14 cellular contexts compared by ENCODE assay signal in genomic region chr3:195356151-195357086, GRCh38.
DNase-seq lines count a peak whose midpoint lies in the region; ATAC-seq and TF ChIP-seq lines count a peak whose summit lies in the region.
"Had no signal": no experiment of that assay in that cellular context is flagged by ENCODE, and none has a peak within 500 bp of the region (broad histone marks: within the 10 kb centered on the region; RNA-seq: fewer than 3 reads in every experiment).

No MANE protein-coding gene starts in this region.

- no peak overlapping the region for H3K27ac Mint-ChIP-seq in glutamatergic neuron (ENCODE audit: unreplicated experiment)
- H3K27ac Mint-ChIP-seq: activated CD4-positive, alpha-beta memory T cell treated with anti-CD3 and anti-CD28 coated beads for 36 hours; activated naive CD4-positive, alpha-beta T cell treated with anti-CD3 and anti-CD28 coated beads, Interleukin-2, amount 50 U/mL, for 24 hours had no signal

- H3K9me3 Mint-ChIP-seq in glutamatergic neuron (ENCODE audit: unreplicated experiment) = peaks cover 3% of the 10 kb centered on the region
- H3K9me3 Mint-ChIP-seq: activated naive CD4-positive, alpha-beta T cell treated with anti-CD3 and anti-CD28 coated beads, Interleukin-2, amount 50 U/mL, for 24 hours; effector memory CD8-positive, alpha-beta T cell had no signal

- H3K27me3 ChIP-seq in right cardiac atrium (ENCODE audit: control insufficient read depth, insufficient read depth) (no peaks in the 10 kb centered on the region), psoas muscle (ENCODE audit: insufficient read depth in 3 of 3, low read length in 2 of 3) (no peaks in the 10 kb centered on the region)
- H3K27me3 ChIP-seq: BE2C had no signal

- H3K4me3 ChIP-seq in HEK293 (ENCODE audit: low read depth, low read length) = no peak overlapping the region
- no peak overlapping the region for H3K4me3 ChIP-seq in right cardiac atrium (ENCODE audit: low read length)
- peak overlapping the region; percentile 42 for H3K4me3 ChIP-seq in psoas muscle

- POLR2A ChIA-PET in HEK293 (lab: Yijun Ruan, JAX) = no interaction called here

- CTCF ChIA-PET in HEK293 (lab: Yijun Ruan, JAX) = interaction anchor here (0.6 kb wide), 2 partner anchors 8 to 171 kb away, joined by 3 to 7 read pairs; no protein-coding TSS in a partner anchor

- no peaks in the 10 kb centered on the region for H3K4me1 ChIP-seq in HEK293 (ENCODE audit: control insufficient read depth, insufficient read depth, low read length)
- peaks cover 9% of the 10 kb centered on the region for H3K4me1 ChIP-seq in right cardiac atrium (ENCODE audit: control insufficient read depth, insufficient read depth, low read length)
- H3K4me1 ChIP-seq in psoas muscle = peaks cover 28% of the 10 kb centered on the region
- H3K4me1 ChIP-seq: BE2C had no signal

- H3K27ac ChIP-seq in HEK293 (ENCODE audit: extremely low read depth, low read depth, low read length) (no peak overlapping the region), right cardiac atrium (ENCODE audit: low read length) (no peak overlapping the region), psoas muscle (peak overlapping the region; percentile 61)

- peaks cover 0 to 5% of the 10 kb centered on the region in 2 experiments; a peak in 1 of 3 replicates for H3K36me3 ChIP-seq in HEK293 (ENCODE audit: control insufficient read depth in 2 of 2, insufficient read depth in 1 of 2, low read length in 2 of 2)
- H3K36me3 ChIP-seq in psoas muscle (ENCODE audit: insufficient read depth in 1 of 2, low read depth in 1 of 2) = peaks cover 0 to 3% of the 10 kb centered on the region in 2 donors

- DNase-seq in cerebellum (ENCODE audit: low spot score) (peak; percentile 68), right cardiac atrium (peak; percentile 54 to 84 (median 71)), psoas muscle (peak; percentile 37 to 76), NCI-H2029 treated with DMSO at 0.1 percent for 48 hours (lab: John Stamatoyannopoulos, UW) (no peak), NCI-H2171 treated with DMSO at 0.1 percent for 48 hours (lab: John Stamatoyannopoulos, UW) (no peak), NCI-H1694 (lab: John Stamatoyannopoulos, UW) (no peak), glutamatergic neuron (no peak)
- DNase-seq: activated CD4-positive, alpha-beta memory T cell treated with anti-CD3 and anti-CD28 coated beads for 36 hours; BE2C; effector memory CD8-positive, alpha-beta T cell; GDM1; OCI-M1 had no signal

- H3K9me3 ChIP-seq in HEK293 (ENCODE audit: control insufficient read depth, insufficient read depth, low read depth, low read length) (no peaks in the 10 kb centered on the region), right cardiac atrium (ENCODE audit: control insufficient read depth, low read length) (no peaks in the 10 kb centered on the region), psoas muscle (no peaks in the 10 kb centered on the region)
- H3K9me3 ChIP-seq: BE2C had no signal

- intact Hi-C loops in right cardiac atrium (cut with DNase I) (no loop called here), psoas muscle (cut with DNase I) (no loop called here)

- WGBS in right cardiac atrium = 68% methylated on average over 16 of the region's 16 CpGs
- WGBS in psoas muscle, 3 donors = 46 to 71% (median 52%) methylated on average over 16 of the region's 16 CpGs

- no peaks in the 10 kb centered on the region for H3K36me3 Mint-ChIP-seq in glutamatergic neuron (ENCODE audit: unreplicated experiment)

- no peak overlapping the region for H3K4me3 Mint-ChIP-seq in glutamatergic neuron (ENCODE audit: unreplicated experiment)
- H3K4me3 Mint-ChIP-seq: activated CD4-positive, alpha-beta memory T cell treated with anti-CD3 and anti-CD28 coated beads for 36 hours; activated naive CD4-positive, alpha-beta T cell treated with anti-CD3 and anti-CD28 coated beads, Interleukin-2, amount 50 U/mL, for 24 hours; effector memory CD8-positive, alpha-beta T cell had no signal

- no peaks in the 10 kb centered on the region for H3K4me1 Mint-ChIP-seq in glutamatergic neuron (ENCODE audit: low read depth, unreplicated experiment)

- ATAC-seq in right cardiac atrium (peak; percentile 69 to 75), psoas muscle (peak; percentile 76 to 91 (median 82))
- ATAC-seq: effector memory CD8-positive, alpha-beta T cell had no signal

- no peaks in the 10 kb centered on the region for H3K27me3 Mint-ChIP-seq in glutamatergic neuron (ENCODE audit: unreplicated experiment)
- H3K27me3 Mint-ChIP-seq: activated CD4-positive, alpha-beta memory T cell treated with anti-CD3 and anti-CD28 coated beads for 36 hours; activated naive CD4-positive, alpha-beta T cell treated with anti-CD3 and anti-CD28 coated beads, Interleukin-2, amount 50 U/mL, for 24 hours; effector memory CD8-positive, alpha-beta T cell had no signal

- no peak for TF ChIP-seq CTCF in HEK293 (tag by site-specific recombination; IDR thresholded peaks at IDR 0.05)
- no peak for TF ChIP-seq CTCF in psoas muscle (IDR thresholded peaks at IDR 0.05)
- no peak for TF ChIP-seq CTCF in glutamatergic neuron (IDR thresholded peaks at IDR 0.05; ENCODE audit: partially characterized antibody, unreplicated experiment)

TF ChIP-seq in HEK293, 187 proteins besides CTCF, POLR2A, EP300 and RAD21:
- TF ChIP-seq ZNF544 (tag by site-specific recombination; IDR thresholded peaks at IDR 0.05) = no peak
- peak; percentile 61; the same call in 1 of the 2 replicates for TF ChIP-seq ZNF600 (tag by site-specific recombination; IDR thresholded peaks at IDR 0.05)

Comparison
In these comparisons a context has a peak if more than half of its experiments do, and no peak if none do; other contexts are left out.
1. DNase-seq: peak in cerebellum (single experiment), right cardiac atrium (3 of 3) and psoas muscle (2 of 2); none in NCI-H2029 treated with DMSO at 0.1 percent for 48 hours (single experiment), NCI-H2171 treated with DMSO at 0.1 percent for 48 hours (single experiment), NCI-H1694 (single experiment) and glutamatergic neuron (single experiment).